Comparison of ENCODE assay signal across 8 cellular contexts in genomic region chr14:65850429-65851145, GRCh38.
DNase-seq lines count a peak whose midpoint lies in the region; ATAC-seq, FAIRE-seq and TF ChIP-seq lines count a peak whose summit lies in the region.

No MANE protein-coding gene starts in this region.

- H4K20me1 ChIP-seq in mammary epithelial cell (ENCODE audit: insufficient read depth, low read length): no peaks in the 10 kb centered on the region

- no peak overlapping the region for H3K27ac ChIP-seq in mammary epithelial cell (ENCODE audit: insufficient read depth, low read depth, low read length)
- no peak overlapping the region for H3K27ac ChIP-seq in upper lobe of right lung

- TF ChIP-seq CTCF in MCF 10A (IDR thresholded peaks at IDR 0.05; ENCODE audit: unreplicated experiment) (no peak), mammary epithelial cell (conservative IDR thresholded peaks at IDR 0.05 in 1 of 2, IDR thresholded peaks at IDR 0.05 in 1 of 2; ENCODE audit: extremely low read depth in 1 of 2, insufficient read depth in 1 of 2, low read depth in 1 of 2, low read length in 2 of 2) (no peak), mucosa of descending colon (IDR thresholded peaks at IDR 0.05) (no peak), upper lobe of right lung (IDR thresholded peaks at IDR 0.05) (no peak), D721Med (IDR thresholded peaks at IDR 0.05; ENCODE audit: insufficient read depth, missing control alignments) (no peak)

- H3K36me3 ChIP-seq in mammary epithelial cell (ENCODE audit: insufficient read depth, low read length): no peaks in the 10 kb centered on the region
- no peaks in the 10 kb centered on the region for H3K36me3 ChIP-seq in mucosa of descending colon (ENCODE audit: low read depth)
- H3K36me3 ChIP-seq in upper lobe of right lung: no peaks in the 10 kb centered on the region

- H3K79me2 ChIP-seq in mammary epithelial cell (ENCODE audit: insufficient read depth, low read length): no peaks in the 10 kb centered on the region

- no peak overlapping the region for H3K4me3 ChIP-seq in mammary epithelial cell (replicated peaks in 1 of 3; ENCODE audit: insufficient read depth in 1 of 3, low read depth in 2 of 3, low read length in 3 of 3)
- no peak overlapping the region for H3K4me3 ChIP-seq in mucosa of descending colon
- H3K4me3 ChIP-seq in upper lobe of right lung: no peak overlapping the region

- FAIRE-seq in D721Med (lab: Jason Lieb, UNC): no peak

- no peaks in the 10 kb centered on the region for H3K36me3 Mint-ChIP-seq in MCF 10A (ENCODE audit: insufficient read depth, unreplicated experiment)
- peaks cover 61% of the 10 kb centered on the region for H3K36me3 Mint-ChIP-seq in activated CD8-positive, alpha-beta T cell treated with anti-CD3 and anti-CD28 coated beads, Interleukin-2, amount 10 ng/mL, durations not matched to agents 7 days and 5 days (ENCODE audit: low read depth)

- intact Hi-C loops in MCF 10A (cut with micrococcal nuclease): no loop called here
- intact Hi-C loops in mammary epithelial cell (cut with micrococcal nuclease): no loop called here
- intact Hi-C loops in mucosa of descending colon (cut with DNase I, micrococcal nuclease): no loop called here
- intact Hi-C loops in upper lobe of right lung (cut with DNase I): no loop called here

- POLR2A ChIA-PET in MCF 10A (lab: Yijun Ruan, JAX): no interaction called here
- POLR2A ChIA-PET in activated CD8-positive, alpha-beta T cell treated with anti-CD3 and anti-CD28 coated beads, Interleukin-2, amount 10 ng/mL, durations not matched to agents 7 days and 5 days (lab: Charles Lee): interaction anchor here (1.9 kb wide), 1 partner anchor 77 kb away, joined by 6 read pairs; no protein-coding TSS in a partner anchor

- in situ Hi-C loops in mammary epithelial cell (cut with MboI; ENCODE audit: low sequenced_read_pairs in 2 of 2): no loop called here

- WGBS in mammary epithelial cell (ENCODE audit: low coverage, missing lambda C conversion rate): 56% methylated on average over 9 of the region's 10 CpGs

- ATAC-seq in activated CD8-positive, alpha-beta T cell treated with anti-CD3 and anti-CD28 coated beads, Interleukin-2, amount 10 ng/mL, durations not matched to agents 7 days and 5 days: peak; percentile 66
- peak; percentile 70 for ATAC-seq in mucosa of descending colon
- ATAC-seq in upper lobe of right lung: peak; percentile 19

- no peaks in the 10 kb centered on the region for H3K9me3 Mint-ChIP-seq in MCF 10A (ENCODE audit: unreplicated experiment)
- H3K9me3 Mint-ChIP-seq in activated CD8-positive, alpha-beta T cell treated with anti-CD3 and anti-CD28 coated beads, Interleukin-2, amount 10 ng/mL, durations not matched to agents 7 days and 5 days (ENCODE audit: insufficient read depth): peaks cover 36% of the 10 kb centered on the region

- CTCF ChIA-PET in MCF 10A (lab: Yijun Ruan, JAX) (no interaction called here), mammary epithelial cell (lab: Charles Lee; ENCODE audit: low non-redundant PET) (no interaction called here)
- CTCF ChIA-PET in activated CD8-positive, alpha-beta T cell treated with anti-CD3 and anti-CD28 coated beads, Interleukin-2, amount 10 ng/mL, durations not matched to agents 7 days and 5 days (lab: Charles Lee): interaction anchor here (0.9 to 1.9 kb wide), 6 partner anchors 11 to 103 kb away, joined by 3 to 6 read pairs (median 3); no protein-coding TSS in a partner anchor

- no peaks in the 10 kb centered on the region for H3K27me3 ChIP-seq in mammary epithelial cell (ENCODE audit: insufficient read depth, low read length)
- no peaks in the 10 kb centered on the region for H3K27me3 ChIP-seq in upper lobe of right lung

- no TSS peak for BruUV-seq in MCF 10A (replicated peaks; lab: Mats Ljungman, UMichigan)
- no TSS peak for BruUV-seq in mammary epithelial cell (replicated peaks; lab: Mats Ljungman, UMichigan)

- H2AFZ ChIP-seq in mammary epithelial cell (ENCODE audit: low read depth, low read length): no peak overlapping the region

- no peaks in the 10 kb centered on the region for H3K27me3 Mint-ChIP-seq in MCF 10A (ENCODE audit: insufficient read depth, unreplicated experiment)
- H3K27me3 Mint-ChIP-seq in activated CD8-positive, alpha-beta T cell treated with anti-CD3 and anti-CD28 coated beads, Interleukin-2, amount 10 ng/mL, durations not matched to agents 7 days and 5 days (ENCODE audit: low read depth): no peaks in the 10 kb centered on the region

- H3K27ac Mint-ChIP-seq in MCF 10A (ENCODE audit: low read depth, unreplicated experiment): no peak overlapping the region
- peak overlapping the region; percentile 89 for H3K27ac Mint-ChIP-seq in activated CD8-positive, alpha-beta T cell treated with anti-CD3 and anti-CD28 coated beads, Interleukin-2, amount 10 ng/mL, durations not matched to agents 7 days and 5 days

- H3K9ac ChIP-seq in mammary epithelial cell (ENCODE audit: insufficient read depth, low read length): no peak overlapping the region

- H3K4me1 ChIP-seq in mammary epithelial cell (ENCODE audit: insufficient read depth, low read length): no peaks in the 10 kb centered on the region
- no peaks in the 10 kb centered on the region for H3K4me1 ChIP-seq in mucosa of descending colon (ENCODE audit: low read depth)
- no peaks in the 10 kb centered on the region for H3K4me1 ChIP-seq in upper lobe of right lung

- dilution Hi-C loops in mammary epithelial cell (cut with HindIII; ENCODE audit: low sequenced_read_pairs): no loop called here

- H3K4me2 ChIP-seq in mammary epithelial cell (ENCODE audit: insufficient read depth, low read depth, low read length): no peak overlapping the region

- H3K9me3 ChIP-seq in mammary epithelial cell (replicated peaks; ENCODE audit: insufficient read depth, low read length): no peaks in the 10 kb centered on the region
- H3K9me3 ChIP-seq in mucosa of descending colon: no peaks in the 10 kb centered on the region
- H3K9me3 ChIP-seq in upper lobe of right lung: no peaks in the 10 kb centered on the region

- H3K4me3 Mint-ChIP-seq in MCF 10A (ENCODE audit: unreplicated experiment): no peak overlapping the region
- no peak overlapping the region for H3K4me3 Mint-ChIP-seq in activated CD8-positive, alpha-beta T cell treated with anti-CD3 and anti-CD28 coated beads, Interleukin-2, amount 10 ng/mL, durations not matched to agents 7 days and 5 days

- DNase-seq in MCF 10A (ENCODE audit: unreplicated experiment) (peak; percentile 14), mammary epithelial cell (no peak), mucosa of descending colon (peak in 2 of 3 donors; percentile 20 to 32), upper lobe of right lung (no peak), HuH-7 (ENCODE audit: low spot score) (no peak), D721Med (ENCODE audit: insufficient read length, low spot score) (no peak), inferior parietal cortex (ENCODE audit: extremely low spot score) (no peak)
- peak; percentile 80 for DNase-seq in activated CD8-positive, alpha-beta T cell treated with anti-CD3 and anti-CD28 coated beads, Interleukin-2, amount 10 ng/mL, durations not matched to agents 7 days and 5 days

- no peaks in the 10 kb centered on the region for H3K4me1 Mint-ChIP-seq in MCF 10A (ENCODE audit: insufficient read depth, unreplicated experiment)
- H3K4me1 Mint-ChIP-seq in activated CD8-positive, alpha-beta T cell treated with anti-CD3 and anti-CD28 coated beads, Interleukin-2, amount 10 ng/mL, durations not matched to agents 7 days and 5 days (ENCODE audit: low read depth): peaks cover 69% of the 10 kb centered on the region

Comparison
In these comparisons a context has a peak if more than half of its experiments do, and no peak if none do; other contexts are left out.
1. DNase-seq: peak in MCF 10A (single experiment), activated CD8-positive, alpha-beta T cell treated with anti-CD3 and anti-CD28 coated beads, Interleukin-2, amount 10 ng/mL, durations not matched to agents 7 days and 5 days (single experiment) and mucosa of descending colon (2 of 3); none in mammary epithelial cell (single experiment), upper lobe of right lung (single experiment), HuH-7 (single experiment), D721Med (single experiment) and inferior parietal cortex (single experiment).
2. ATAC-seq: peak in every context shown above with its lines; median percentile 70 in mucosa of descending colon; 66 in activated CD8-positive, alpha-beta T cell treated with anti-CD3 and anti-CD28 coated beads, Interleukin-2, amount 10 ng/mL, durations not matched to agents 7 days and 5 days; 19 in upper lobe of right lung.